8 cellular contexts compared by ENCODE assay signal in the genomic region with DNA sequence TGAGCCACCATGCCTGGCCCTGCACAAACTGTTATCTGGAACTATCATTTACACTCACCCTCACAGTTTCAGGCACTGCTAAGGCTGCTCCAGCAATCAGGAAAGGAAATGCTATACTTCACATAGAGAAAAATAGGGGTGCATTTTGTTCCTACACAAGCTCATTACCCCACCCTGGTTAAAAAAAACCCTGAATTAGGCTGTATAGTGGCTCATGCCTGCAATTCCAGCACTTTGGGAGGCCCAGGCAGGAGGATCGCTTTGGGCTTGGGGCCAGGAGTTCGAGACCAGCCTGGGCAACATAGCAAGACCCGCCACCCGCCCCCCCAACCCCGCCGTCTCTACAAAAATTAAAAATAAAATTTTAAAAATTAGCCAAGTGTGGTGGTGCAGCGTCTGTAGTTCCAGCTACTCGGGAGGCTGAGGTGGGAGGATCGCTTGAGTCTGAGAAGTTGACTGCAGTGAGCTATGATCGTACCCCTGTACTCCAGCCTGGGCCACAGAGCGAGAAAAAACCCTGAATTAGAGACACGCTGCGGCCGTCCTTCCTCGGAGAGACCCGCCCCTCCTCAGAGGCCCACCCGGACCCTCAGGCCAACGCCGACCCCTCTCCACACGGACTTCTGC. TPM values are rescaled to one million over a fixed set of nuclear protein-coding genes. Genes with fewer than 3 reads are reported as not detected.
DNase-seq lines count a peak whose midpoint lies in the region; ATAC-seq and TF ChIP-seq lines count a peak whose summit lies in the region.

No MANE protein-coding gene starts in this region.

- peak overlapping the region; percentile 88 for H3K4me3 ChIP-seq in BJ (ENCODE audit: low read depth, low read length)
- H3K4me3 ChIP-seq in iPS-20b (ENCODE audit: low read length) = peak overlapping the region; percentile 98
- H3K4me3 ChIP-seq in subcutaneous abdominal adipose tissue (ENCODE audit: low read depth in 1 of 5, low read length in 5 of 5) = peak overlapping the region; percentile 71 to 93 (median 90)

- H3K4me1 Mint-ChIP-seq in activated naive CD8-positive, alpha-beta T cell treated with anti-CD3 and anti-CD28 coated beads, Interleukin-2, amount 10 ng/mL, durations not matched to agents 7 days and 5 days = peaks cover 25% of the 10 kb centered on the region

- H3K4me1 ChIP-seq in iPS-20b (ENCODE audit: insufficient read depth, low read length) = peaks cover 13% of the 10 kb centered on the region
- H3K4me1 ChIP-seq in subcutaneous abdominal adipose tissue (ENCODE audit: control insufficient read depth in 5 of 5, insufficient read depth in 5 of 5, low read length in 5 of 5) = peaks cover 12 to 43% (median 35%) of the 10 kb centered on the region in 5 donors

- POLR2A ChIA-PET in BJ (lab: Charles Lee) = interaction anchor here (1.0 kb wide), 1 partner anchor 29 kb away, joined by 3 read pairs; the partner anchor contains the start of genes BUD31 and PDAP1
- POLR2A ChIA-PET in activated naive CD8-positive, alpha-beta T cell treated with anti-CD3 and anti-CD28 coated beads, Interleukin-2, amount 10 ng/mL, durations not matched to agents 7 days and 5 days (lab: Charles Lee) = interaction anchor here (0.6 to 3.0 kb wide), 10 partner anchors 9 to 700 kb away, joined by 3 to 11 read pairs (median 5); partner anchors contain the start of genes BUD31, ZKSCAN5, ZNF394 and ZNF655

- no peak overlapping the region for H3K27ac ChIP-seq in iPS-20b (ENCODE audit: low read length)
- peak overlapping the region; percentile 70 for H3K27ac ChIP-seq in subcutaneous abdominal adipose tissue (ENCODE audit: low read depth, low read length)

- H3K27me3 Mint-ChIP-seq in activated naive CD8-positive, alpha-beta T cell treated with anti-CD3 and anti-CD28 coated beads, Interleukin-2, amount 10 ng/mL, durations not matched to agents 7 days and 5 days = no peaks in the 10 kb centered on the region

- no peak for TF ChIP-seq CTCF in BJ (IDR thresholded peaks at IDR 0.05; ENCODE audit: insufficient read depth, low read depth, low read length)

- ATAC-seq in HG03025 (IDR thresholded peaks at IDR 0.05; ENCODE audit: low FRiP score, unreplicated experiment) = peak; percentile 16
- peak; percentile 16 for ATAC-seq in activated naive CD8-positive, alpha-beta T cell treated with anti-CD3 and anti-CD28 coated beads, Interleukin-2, amount 10 ng/mL, durations not matched to agents 7 days and 5 days (ENCODE audit: low read depth)
- ATAC-seq in GM18498 (IDR thresholded peaks at IDR 0.05; ENCODE audit: unreplicated experiment) = no peak
- no peak for ATAC-seq in GM21528 (IDR thresholded peaks at IDR 0.05; ENCODE audit: low FRiP score, unreplicated experiment)

- H3K9me3 Mint-ChIP-seq in activated naive CD8-positive, alpha-beta T cell treated with anti-CD3 and anti-CD28 coated beads, Interleukin-2, amount 10 ng/mL, durations not matched to agents 7 days and 5 days = no peaks in the 10 kb centered on the region

- H3K27me3 ChIP-seq in BJ (ENCODE audit: control insufficient read depth, insufficient read depth, low read length) (no peaks in the 10 kb centered on the region), iPS-20b (ENCODE audit: insufficient read depth, low read length) (no peaks in the 10 kb centered on the region), subcutaneous abdominal adipose tissue (ENCODE audit: control insufficient read depth in 5 of 5, insufficient read depth in 4 of 5, low read length in 5 of 5) (no peaks in the 10 kb centered on the region)

- peaks cover 9% of the 10 kb centered on the region for H3K36me3 ChIP-seq in BJ (ENCODE audit: control insufficient read depth, insufficient read depth, low read length)
- peaks cover 43% of the 10 kb centered on the region for H3K36me3 ChIP-seq in iPS-20b (ENCODE audit: insufficient read depth, low read depth, low read length)
- peaks cover 3 to 21% (median 17%) of the 10 kb centered on the region in 5 donors for H3K36me3 ChIP-seq in subcutaneous abdominal adipose tissue (ENCODE audit: control insufficient read depth in 5 of 5, insufficient read depth in 5 of 5, low read length in 5 of 5)

- H3K4me3 Mint-ChIP-seq in activated naive CD8-positive, alpha-beta T cell treated with anti-CD3 and anti-CD28 coated beads, Interleukin-2, amount 10 ng/mL, durations not matched to agents 7 days and 5 days = peak overlapping the region; percentile 100

- CTCF ChIA-PET in BJ (lab: Yijun Ruan, JAX) = interaction anchor here (0.6 to 2.2 kb wide), 2 partner anchors 17 to 22 kb away, joined by 3 to 7 read pairs; no protein-coding TSS in a partner anchor

- peaks cover 12% of the 10 kb centered on the region for H3K36me3 Mint-ChIP-seq in activated naive CD8-positive, alpha-beta T cell treated with anti-CD3 and anti-CD28 coated beads, Interleukin-2, amount 10 ng/mL, durations not matched to agents 7 days and 5 days

- H3K27ac Mint-ChIP-seq in activated naive CD8-positive, alpha-beta T cell treated with anti-CD3 and anti-CD28 coated beads, Interleukin-2, amount 10 ng/mL, durations not matched to agents 7 days and 5 days = peak overlapping the region; percentile 98

- H3K9me3 ChIP-seq in iPS-20b (ENCODE audit: insufficient read depth, low read depth, low read length) = no peaks in the 10 kb centered on the region
- no peaks in the 10 kb centered on the region for H3K9me3 ChIP-seq in subcutaneous abdominal adipose tissue (ENCODE audit: control insufficient read depth in 5 of 5, low read length in 5 of 5)

- peak overlapping the region; percentile 89 for H3K9ac ChIP-seq in iPS-20b (ENCODE audit: low read depth, low read length)
- H3K9ac ChIP-seq in subcutaneous abdominal adipose tissue (ENCODE audit: low read length in 5 of 5) = peak overlapping the region in 4 of 5 donors; percentile 75 to 92 (median 85)

- DNase-seq in BJ (ENCODE audit: low read depth) = no peak
- no peak for DNase-seq in activated naive CD8-positive, alpha-beta T cell treated with anti-CD3 and anti-CD28 coated beads, Interleukin-2, amount 10 ng/mL, durations not matched to agents 7 days and 5 days
- no peak for DNase-seq in foreskin melanocyte

RNA-seq across cellular contexts. Expression of gene PTCD1, which starts 0.5 kb away (rescaled TPM):
- polyA plus RNA-seq in BJ (2011; rRNA removed) = 1.7 and 3.5 TPM in 2 replicates
- 1.7 and 2.4 TPM in 2 replicates for polyA minus RNA-seq in BJ (2011; rRNA and poly(A)+ RNA removed)
- 10 to 100 TPM; 10.7 to 11.1 TPM for total RNA-seq in activated naive CD8-positive, alpha-beta T cell treated with anti-CD3 and anti-CD28 coated beads, Interleukin-2, amount 10 ng/mL, durations not matched to agents 7 days and 5 days

RNA-seq across cellular contexts. Expression of gene CPSF4, which starts 0.7 kb away (rescaled TPM):
- polyA plus RNA-seq in BJ (2011; rRNA removed) = 33.6 and 40.1 TPM in 2 replicates
- 27.6 and 47.2 TPM in 2 replicates for polyA minus RNA-seq in BJ (2011; rRNA and poly(A)+ RNA removed)
- 10 to 100 TPM; 61.5 to 62.1 TPM for total RNA-seq in activated naive CD8-positive, alpha-beta T cell treated with anti-CD3 and anti-CD28 coated beads, Interleukin-2, amount 10 ng/mL, durations not matched to agents 7 days and 5 days

RNA-seq across cellular contexts. Expression of gene ATP5MF, which starts 27.9 kb away (rescaled TPM):
- 381 and 619 TPM in 2 replicates for polyA plus RNA-seq in BJ (2011; rRNA removed)
- 59.1 and 76.7 TPM in 2 replicates for polyA minus RNA-seq in BJ (2011; rRNA and poly(A)+ RNA removed)
- 100 to 1,000 TPM; 338 to 377 TPM for total RNA-seq in activated naive CD8-positive, alpha-beta T cell treated with anti-CD3 and anti-CD28 coated beads, Interleukin-2, amount 10 ng/mL, durations not matched to agents 7 days and 5 days

RNA-seq across cellular contexts. Expression of gene BUD31, which starts 29.3 kb away (rescaled TPM):
- 85.2 and 92.9 TPM in 2 replicates for polyA plus RNA-seq in BJ (2011; rRNA removed)
- polyA minus RNA-seq in BJ (2011; rRNA and poly(A)+ RNA removed) = 29.1 and 34.1 TPM in 2 replicates
- total RNA-seq in activated naive CD8-positive, alpha-beta T cell treated with anti-CD3 and anti-CD28 coated beads, Interleukin-2, amount 10 ng/mL, durations not matched to agents 7 days and 5 days = 10 to 100 TPM; 80.8 to 90.4 TPM

RNA-seq across cellular contexts. Expression of gene PDAP1, which starts 29.7 kb away (rescaled TPM):
- polyA plus RNA-seq in BJ (2011; rRNA removed) = 45.5 and 62.0 TPM in 2 replicates
- 13.5 and 17.3 TPM in 2 replicates for polyA minus RNA-seq in BJ (2011; rRNA and poly(A)+ RNA removed)
- total RNA-seq in activated naive CD8-positive, alpha-beta T cell treated with anti-CD3 and anti-CD28 coated beads, Interleukin-2, amount 10 ng/mL, durations not matched to agents 7 days and 5 days = 10 to 100 TPM; 87.1 to 93.5 TPM

Comparison
In these comparisons a context has a peak if more than half of its experiments do, and no peak if none do; other contexts are left out.
1. ATAC-seq: peak in HG03025 (single experiment) and activated naive CD8-positive, alpha-beta T cell treated with anti-CD3 and anti-CD28 coated beads, Interleukin-2, amount 10 ng/mL, durations not matched to agents 7 days and 5 days (single experiment); none in GM18498 (single experiment) and GM21528 (single experiment).
2. Peak in every context shown above with its lines, with median percentiles within 50 percentile points of each other: H3K4me3 ChIP-seq.